ENCODE assay signal across 1 cellular context in the genomic region with DNA sequence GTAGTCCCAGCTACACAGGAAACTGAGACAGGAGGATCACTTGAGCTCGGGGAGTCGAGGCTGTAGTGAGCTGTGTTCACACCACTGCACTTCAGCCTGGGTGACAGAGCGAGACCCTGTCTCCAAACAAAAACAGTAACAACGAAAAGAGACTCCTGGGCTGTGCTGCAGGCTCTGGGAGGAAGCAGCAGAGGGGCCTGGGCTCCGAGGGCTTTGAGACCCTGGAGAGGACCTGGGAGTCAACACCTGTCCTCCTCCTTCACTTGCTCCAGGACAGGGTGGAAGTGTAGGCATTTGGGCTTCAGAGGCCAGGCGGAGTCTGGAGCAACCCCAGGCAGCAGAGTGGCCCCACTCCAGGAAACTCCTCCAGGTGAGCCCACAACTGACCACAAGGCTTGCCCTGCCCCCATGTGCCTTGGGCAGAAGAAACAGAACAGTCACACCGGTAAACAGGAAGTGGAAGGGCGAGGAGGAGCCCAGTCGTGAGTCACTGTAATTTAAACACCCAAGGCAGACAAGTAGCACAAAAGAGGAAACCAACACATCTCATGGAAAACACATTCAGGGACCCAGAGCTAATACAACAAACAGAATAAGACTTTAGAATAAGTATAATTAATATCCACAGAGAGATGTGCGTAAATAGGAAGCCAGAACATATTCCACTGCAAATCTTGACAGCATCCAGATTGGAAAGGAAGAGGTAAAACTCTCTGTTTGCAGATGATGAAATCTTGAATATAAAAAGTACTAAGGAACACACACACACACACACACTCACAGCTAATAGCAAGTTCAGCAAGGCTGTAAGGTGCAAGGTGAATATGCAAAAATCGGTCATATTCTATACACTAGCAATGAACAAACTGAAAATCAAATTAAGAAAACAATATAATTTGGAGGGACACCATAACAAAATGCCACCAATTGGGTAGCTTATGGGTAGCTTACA.
TF ChIP-seq lines count a peak whose summit lies in the region.

No MANE protein-coding gene starts in this region.

TF ChIP-seq in K562, 482 proteins besides CTCF, POLR2A, EP300 and RAD21 (continued from another document and continues in another):
- TF ChIP-seq RCOR1 (IDR thresholded peaks at IDR 0.05; ENCODE audit: borderline replicate concordance in 1 of 2, low read depth in 2 of 2, low read length in 2 of 2) (0 out of 4 replicates have a peak, but pooled peaks of 1 of the 2 experiments have one; percentile 32), HEY1 (CRISPR knock-in tag; IDR thresholded peaks at IDR 0.05; ENCODE audit: borderline replicate concordance) (no peak), TGIF2 (CRISPR knock-in tag; IDR thresholded peaks at IDR 0.05) (no peak), HDAC6 (IDR thresholded peaks at IDR 0.05; ENCODE audit: low read depth, low read length) (no peak), ARID1B (IDR thresholded peaks at IDR 0.05) (peak; percentile 64), ZNF316 (IDR thresholded peaks at IDR 0.05) (no peak), ZC3H11A (IDR thresholded peaks at IDR 0.05; ENCODE audit: low read depth, low read length) (no peak), SP2 (IDR thresholded peaks at IDR 0.05; ENCODE audit: extremely low read depth, low read depth, low read length, poor library complexity, severe bottlenecking) (no peak), PHF20 (IDR thresholded peaks at IDR 0.05; ENCODE audit: partially characterized antibody) (no peak), SMARCE1 (IDR thresholded peaks at IDR 0.05) (peak; percentile 78; the same call in 1 of the 2 replicates), ELF1 (tag; IDR thresholded peaks at IDR 0.05) (peak; percentile 53; the same call in 1 of the 2 replicates), ZNF212 (CRISPR knock-in tag; IDR thresholded peaks at IDR 0.05) (no peak), BRD4 (IDR thresholded peaks at IDR 0.05) (no peak), NCOA6 (IDR thresholded peaks at IDR 0.05) (no peak), FOXK2 (conservative IDR thresholded peaks at IDR 0.05 in 1 of 2, IDR thresholded peaks at IDR 0.05 in 1 of 2; ENCODE audit: low read depth in 2 of 2) (peak; percentile 84 to 90), ZNF431 (CRISPR knock-in tag; IDR thresholded peaks at IDR 0.05) (no peak), SAFB (IDR thresholded peaks at IDR 0.05; ENCODE audit: borderline replicate concordance, low read depth, low read length) (no peak), ZNF586 (CRISPR knock-in tag; conservative IDR thresholded peaks at IDR 0.05) (no peak), ZNF133 (CRISPR knock-in tag; IDR thresholded peaks at IDR 0.05) (no peak), MEF2A (IDR thresholded peaks at IDR 0.05; ENCODE audit: control insufficient read depth, low read depth, low read length) (no peak), ZNF696 (CRISPR knock-in tag; conservative IDR thresholded peaks at IDR 0.05) (no peak), PCBP2 (IDR thresholded peaks at IDR 0.05; ENCODE audit: low read depth, low read length, poor library complexity, severe bottlenecking) (no peak), ZFP30 (CRISPR knock-in tag; IDR thresholded peaks at IDR 0.05; ENCODE audit: borderline replicate concordance) (no peak), NEUROD1 (IDR thresholded peaks at IDR 0.05; ENCODE audit: borderline replicate concordance, low read depth, low read length, partially characterized antibody) (no peak)
- TF ChIP-seq, protein P1, sequence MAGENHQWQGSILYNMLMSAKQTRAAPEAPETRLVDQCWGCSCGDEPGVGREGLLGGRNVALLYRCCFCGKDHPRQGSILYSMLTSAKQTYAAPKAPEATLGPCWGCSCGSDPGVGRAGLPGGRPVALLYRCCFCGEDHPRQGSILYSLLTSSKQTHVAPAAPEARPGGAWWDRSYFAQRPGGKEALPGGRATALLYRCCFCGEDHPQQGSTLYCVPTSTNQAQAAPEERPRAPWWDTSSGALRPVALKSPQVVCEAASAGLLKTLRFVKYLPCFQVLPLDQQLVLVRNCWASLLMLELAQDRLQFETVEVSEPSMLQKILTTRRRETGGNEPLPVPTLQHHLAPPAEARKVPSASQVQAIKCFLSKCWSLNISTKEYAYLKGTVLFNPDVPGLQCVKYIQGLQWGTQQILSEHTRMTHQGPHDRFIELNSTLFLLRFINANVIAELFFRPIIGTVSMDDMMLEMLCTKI (IDR thresholded peaks at IDR 0.05; ENCODE audit: partially characterized antibody): no peak
- TF ChIP-seq, protein P2, sequence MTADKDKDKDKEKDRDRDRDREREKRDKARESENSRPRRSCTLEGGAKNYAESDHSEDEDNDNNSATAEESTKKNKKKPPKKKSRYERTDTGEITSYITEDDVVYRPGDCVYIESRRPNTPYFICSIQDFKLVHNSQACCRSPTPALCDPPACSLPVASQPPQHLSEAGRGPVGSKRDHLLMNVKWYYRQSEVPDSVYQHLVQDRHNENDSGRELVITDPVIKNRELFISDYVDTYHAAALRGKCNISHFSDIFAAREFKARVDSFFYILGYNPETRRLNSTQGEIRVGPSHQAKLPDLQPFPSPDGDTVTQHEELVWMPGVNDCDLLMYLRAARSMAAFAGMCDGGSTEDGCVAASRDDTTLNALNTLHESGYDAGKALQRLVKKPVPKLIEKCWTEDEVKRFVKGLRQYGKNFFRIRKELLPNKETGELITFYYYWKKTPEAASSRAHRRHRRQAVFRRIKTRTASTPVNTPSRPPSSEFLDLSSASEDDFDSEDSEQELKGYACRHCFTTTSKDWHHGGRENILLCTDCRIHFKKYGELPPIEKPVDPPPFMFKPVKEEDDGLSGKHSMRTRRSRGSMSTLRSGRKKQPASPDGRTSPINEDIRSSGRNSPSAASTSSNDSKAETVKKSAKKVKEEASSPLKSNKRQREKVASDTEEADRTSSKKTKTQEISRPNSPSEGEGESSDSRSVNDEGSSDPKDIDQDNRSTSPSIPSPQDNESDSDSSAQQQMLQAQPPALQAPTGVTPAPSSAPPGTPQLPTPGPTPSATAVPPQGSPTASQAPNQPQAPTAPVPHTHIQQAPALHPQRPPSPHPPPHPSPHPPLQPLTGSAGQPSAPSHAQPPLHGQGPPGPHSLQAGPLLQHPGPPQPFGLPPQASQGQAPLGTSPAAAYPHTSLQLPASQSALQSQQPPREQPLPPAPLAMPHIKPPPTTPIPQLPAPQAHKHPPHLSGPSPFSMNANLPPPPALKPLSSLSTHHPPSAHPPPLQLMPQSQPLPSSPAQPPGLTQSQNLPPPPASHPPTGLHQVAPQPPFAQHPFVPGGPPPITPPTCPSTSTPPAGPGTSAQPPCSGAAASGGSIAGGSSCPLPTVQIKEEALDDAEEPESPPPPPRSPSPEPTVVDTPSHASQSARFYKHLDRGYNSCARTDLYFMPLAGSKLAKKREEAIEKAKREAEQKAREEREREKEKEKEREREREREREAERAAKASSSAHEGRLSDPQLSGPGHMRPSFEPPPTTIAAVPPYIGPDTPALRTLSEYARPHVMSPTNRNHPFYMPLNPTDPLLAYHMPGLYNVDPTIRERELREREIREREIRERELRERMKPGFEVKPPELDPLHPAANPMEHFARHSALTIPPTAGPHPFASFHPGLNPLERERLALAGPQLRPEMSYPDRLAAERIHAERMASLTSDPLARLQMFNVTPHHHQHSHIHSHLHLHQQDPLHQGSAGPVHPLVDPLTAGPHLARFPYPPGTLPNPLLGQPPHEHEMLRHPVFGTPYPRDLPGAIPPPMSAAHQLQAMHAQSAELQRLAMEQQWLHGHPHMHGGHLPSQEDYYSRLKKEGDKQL (CRISPR knock-in tag; IDR thresholded peaks at IDR 0.05; ENCODE audit: borderline replicate concordance): no peak
- TF ChIP-seq, protein P3, sequence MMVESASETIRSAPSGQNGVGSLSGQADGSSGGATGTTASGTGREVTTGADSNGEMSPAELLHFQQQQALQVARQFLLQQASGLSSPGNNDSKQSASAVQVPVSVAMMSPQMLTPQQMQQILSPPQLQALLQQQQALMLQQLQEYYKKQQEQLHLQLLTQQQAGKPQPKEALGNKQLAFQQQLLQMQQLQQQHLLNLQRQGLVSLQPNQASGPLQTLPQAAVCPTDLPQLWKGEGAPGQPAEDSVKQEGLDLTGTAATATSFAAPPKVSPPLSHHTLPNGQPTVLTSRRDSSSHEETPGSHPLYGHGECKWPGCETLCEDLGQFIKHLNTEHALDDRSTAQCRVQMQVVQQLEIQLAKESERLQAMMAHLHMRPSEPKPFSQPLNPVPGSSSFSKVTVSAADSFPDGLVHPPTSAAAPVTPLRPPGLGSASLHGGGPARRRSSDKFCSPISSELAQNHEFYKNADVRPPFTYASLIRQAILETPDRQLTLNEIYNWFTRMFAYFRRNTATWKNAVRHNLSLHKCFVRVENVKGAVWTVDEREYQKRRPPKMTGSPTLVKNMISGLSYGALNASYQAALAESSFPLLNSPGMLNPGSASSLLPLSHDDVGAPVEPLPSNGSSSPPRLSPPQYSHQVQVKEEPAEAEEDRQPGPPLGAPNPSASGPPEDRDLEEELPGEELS (CRISPR knock-in tag; IDR thresholded peaks at IDR 0.05; ENCODE audit: borderline replicate concordance): no peak
- TF ChIP-seq, protein P4, sequence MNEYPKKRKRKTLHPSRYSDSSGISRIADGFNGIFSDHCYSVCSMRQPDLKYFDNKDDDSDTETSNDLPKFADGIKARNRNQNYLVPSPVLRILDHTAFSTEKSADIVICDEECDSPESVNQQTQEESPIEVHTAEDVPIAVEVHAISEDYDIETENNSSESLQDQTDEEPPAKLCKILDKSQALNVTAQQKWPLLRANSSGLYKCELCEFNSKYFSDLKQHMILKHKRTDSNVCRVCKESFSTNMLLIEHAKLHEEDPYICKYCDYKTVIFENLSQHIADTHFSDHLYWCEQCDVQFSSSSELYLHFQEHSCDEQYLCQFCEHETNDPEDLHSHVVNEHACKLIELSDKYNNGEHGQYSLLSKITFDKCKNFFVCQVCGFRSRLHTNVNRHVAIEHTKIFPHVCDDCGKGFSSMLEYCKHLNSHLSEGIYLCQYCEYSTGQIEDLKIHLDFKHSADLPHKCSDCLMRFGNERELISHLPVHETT (CRISPR knock-in tag; conservative IDR thresholded peaks at IDR 0.05 in 1 of 2, IDR thresholded peaks at IDR 0.05 in 1 of 2): peak in 1 of 2 experiments; percentile 70; a peak in 2 of 4 replicates
- TF ChIP-seq, protein P5, sequence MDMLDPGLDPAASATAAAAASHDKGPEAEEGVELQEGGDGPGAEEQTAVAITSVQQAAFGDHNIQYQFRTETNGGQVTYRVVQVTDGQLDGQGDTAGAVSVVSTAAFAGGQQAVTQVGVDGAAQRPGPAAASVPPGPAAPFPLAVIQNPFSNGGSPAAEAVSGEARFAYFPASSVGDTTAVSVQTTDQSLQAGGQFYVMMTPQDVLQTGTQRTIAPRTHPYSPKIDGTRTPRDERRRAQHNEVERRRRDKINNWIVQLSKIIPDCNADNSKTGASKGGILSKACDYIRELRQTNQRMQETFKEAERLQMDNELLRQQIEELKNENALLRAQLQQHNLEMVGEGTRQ (CRISPR knock-in tag; IDR thresholded peaks at IDR 0.05): no peak
- TF ChIP-seq, protein P6, sequence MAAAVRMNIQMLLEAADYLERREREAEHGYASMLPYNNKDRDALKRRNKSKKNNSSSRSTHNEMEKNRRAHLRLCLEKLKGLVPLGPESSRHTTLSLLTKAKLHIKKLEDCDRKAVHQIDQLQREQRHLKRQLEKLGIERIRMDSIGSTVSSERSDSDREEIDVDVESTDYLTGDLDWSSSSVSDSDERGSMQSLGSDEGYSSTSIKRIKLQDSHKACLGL (CRISPR knock-in tag; IDR thresholded peaks at IDR 0.05; ENCODE audit: borderline replicate concordance, poor library complexity, severe bottlenecking): no peak
- TF ChIP-seq, protein P7, sequence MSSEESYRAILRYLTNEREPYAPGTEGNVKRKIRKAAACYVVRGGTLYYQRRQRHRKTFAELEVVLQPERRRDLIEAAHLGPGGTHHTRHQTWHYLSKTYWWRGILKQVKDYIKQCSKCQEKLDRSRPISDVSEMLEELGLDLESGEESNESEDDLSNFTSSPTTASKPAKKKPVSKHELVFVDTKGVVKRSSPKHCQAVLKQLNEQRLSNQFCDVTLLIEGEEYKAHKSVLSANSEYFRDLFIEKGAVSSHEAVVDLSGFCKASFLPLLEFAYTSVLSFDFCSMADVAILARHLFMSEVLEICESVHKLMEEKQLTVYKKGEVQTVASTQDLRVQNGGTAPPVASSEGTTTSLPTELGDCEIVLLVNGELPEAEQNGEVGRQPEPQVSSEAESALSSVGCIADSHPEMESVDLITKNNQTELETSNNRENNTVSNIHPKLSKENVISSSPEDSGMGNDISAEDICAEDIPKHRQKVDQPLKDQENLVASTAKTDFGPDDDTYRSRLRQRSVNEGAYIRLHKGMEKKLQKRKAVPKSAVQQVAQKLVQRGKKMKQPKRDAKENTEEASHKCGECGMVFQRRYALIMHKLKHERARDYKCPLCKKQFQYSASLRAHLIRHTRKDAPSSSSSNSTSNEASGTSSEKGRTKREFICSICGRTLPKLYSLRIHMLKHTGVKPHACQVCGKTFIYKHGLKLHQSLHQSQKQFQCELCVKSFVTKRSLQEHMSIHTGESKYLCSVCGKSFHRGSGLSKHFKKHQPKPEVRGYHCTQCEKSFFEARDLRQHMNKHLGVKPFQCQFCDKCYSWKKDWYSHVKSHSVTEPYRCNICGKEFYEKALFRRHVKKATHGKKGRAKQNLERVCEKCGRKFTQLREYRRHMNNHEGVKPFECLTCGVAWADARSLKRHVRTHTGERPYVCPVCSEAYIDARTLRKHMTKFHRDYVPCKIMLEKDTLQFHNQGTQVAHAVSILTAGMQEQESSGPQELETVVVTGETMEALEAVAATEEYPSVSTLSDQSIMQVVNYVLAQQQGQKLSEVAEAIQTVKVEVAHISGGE (CRISPR knock-in tag; IDR thresholded peaks at IDR 0.05): peak in 1 of 3 experiments; percentile 73; a peak in 2 of 6 replicates
- TF ChIP-seq, protein P8, sequence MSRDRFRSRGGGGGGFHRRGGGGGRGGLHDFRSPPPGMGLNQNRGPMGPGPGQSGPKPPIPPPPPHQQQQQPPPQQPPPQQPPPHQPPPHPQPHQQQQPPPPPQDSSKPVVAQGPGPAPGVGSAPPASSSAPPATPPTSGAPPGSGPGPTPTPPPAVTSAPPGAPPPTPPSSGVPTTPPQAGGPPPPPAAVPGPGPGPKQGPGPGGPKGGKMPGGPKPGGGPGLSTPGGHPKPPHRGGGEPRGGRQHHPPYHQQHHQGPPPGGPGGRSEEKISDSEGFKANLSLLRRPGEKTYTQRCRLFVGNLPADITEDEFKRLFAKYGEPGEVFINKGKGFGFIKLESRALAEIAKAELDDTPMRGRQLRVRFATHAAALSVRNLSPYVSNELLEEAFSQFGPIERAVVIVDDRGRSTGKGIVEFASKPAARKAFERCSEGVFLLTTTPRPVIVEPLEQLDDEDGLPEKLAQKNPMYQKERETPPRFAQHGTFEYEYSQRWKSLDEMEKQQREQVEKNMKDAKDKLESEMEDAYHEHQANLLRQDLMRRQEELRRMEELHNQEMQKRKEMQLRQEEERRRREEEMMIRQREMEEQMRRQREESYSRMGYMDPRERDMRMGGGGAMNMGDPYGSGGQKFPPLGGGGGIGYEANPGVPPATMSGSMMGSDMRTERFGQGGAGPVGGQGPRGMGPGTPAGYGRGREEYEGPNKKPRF (IDR thresholded peaks at IDR 0.05; ENCODE audit: low read depth, low read length): no peak
